1 cellular context compared by ENCODE assay signal in the genomic region with DNA sequence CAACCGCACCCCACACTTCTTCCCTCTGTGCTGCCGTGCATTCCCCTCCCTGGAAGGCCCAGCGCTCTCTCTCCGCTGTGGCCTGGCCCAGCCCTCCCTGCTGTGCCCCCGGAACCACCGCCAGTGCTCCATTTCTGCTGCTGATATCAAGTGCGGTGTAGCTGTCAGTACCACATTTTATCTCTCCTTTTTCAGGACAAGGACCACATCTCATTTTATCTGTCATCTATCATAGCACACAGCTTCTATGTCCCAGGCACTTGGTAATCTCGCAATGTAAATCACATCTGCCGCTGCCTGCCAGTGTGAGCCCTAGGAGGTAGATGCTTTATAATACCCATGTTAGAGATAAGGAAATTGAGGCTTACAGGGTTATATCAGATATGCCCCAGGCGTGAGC.
TF ChIP-seq lines count a peak whose summit lies in the region.

No MANE protein-coding gene starts in this region.

TF ChIP-seq in K562, 482 proteins besides CTCF, POLR2A, EP300 and RAD21 (continued from another document and continues in another):
- TF ChIP-seq VEZF1 (CRISPR knock-in tag; IDR thresholded peaks at IDR 0.05) = peak; percentile 60
- no peak for TF ChIP-seq AFF4 (CRISPR knock-in tag; IDR thresholded peaks at IDR 0.05)
- no peak for TF ChIP-seq CXXC5 (CRISPR knock-in tag; IDR thresholded peaks at IDR 0.05)
- no peak for TF ChIP-seq TARDBP (IDR thresholded peaks at IDR 0.05)
- TF ChIP-seq ATF6 (CRISPR knock-in tag; IDR thresholded peaks at IDR 0.05) = no peak
- no peak for TF ChIP-seq ZBTB1 (CRISPR knock-in tag; IDR thresholded peaks at IDR 0.05; ENCODE audit: borderline replicate concordance, low read depth)
- no peak for TF ChIP-seq CHD4 (IDR thresholded peaks at IDR 0.05; ENCODE audit: insufficient read depth, insufficient replicate concordance, low read depth, low read length, poor library complexity, severe bottlenecking)
- no peak for TF ChIP-seq SAP30 (IDR thresholded peaks at IDR 0.05; ENCODE audit: borderline replicate concordance, insufficient read depth, low read depth, low read length, poor library complexity, severe bottlenecking)
- no peak for TF ChIP-seq FOXK2 (conservative IDR thresholded peaks at IDR 0.05 in 1 of 2, IDR thresholded peaks at IDR 0.05 in 1 of 2; ENCODE audit: low read depth in 2 of 2)
- no peak for TF ChIP-seq TBP (optimal IDR thresholded peaks at IDR 0.05; ENCODE audit: low read depth, low read length)
- TF ChIP-seq ZNF311 (CRISPR knock-in tag; IDR thresholded peaks at IDR 0.05) = no peak
- no peak for TF ChIP-seq BHLHE40 (IDR thresholded peaks at IDR 0.05; ENCODE audit: low read length)
- no peak for TF ChIP-seq ELF1 (tag; IDR thresholded peaks at IDR 0.05)
- no peak for TF ChIP-seq U2AF1 (optimal IDR thresholded peaks at IDR 0.05; ENCODE audit: low read depth, low read length)
- TF ChIP-seq KAT2B (IDR thresholded peaks at IDR 0.05; ENCODE audit: low read depth, low read length) = no peak
- no peak for TF ChIP-seq FOS (IDR thresholded peaks at IDR 0.05; ENCODE audit: extremely low read depth, insufficient read length)
- TF ChIP-seq, protein P1, sequence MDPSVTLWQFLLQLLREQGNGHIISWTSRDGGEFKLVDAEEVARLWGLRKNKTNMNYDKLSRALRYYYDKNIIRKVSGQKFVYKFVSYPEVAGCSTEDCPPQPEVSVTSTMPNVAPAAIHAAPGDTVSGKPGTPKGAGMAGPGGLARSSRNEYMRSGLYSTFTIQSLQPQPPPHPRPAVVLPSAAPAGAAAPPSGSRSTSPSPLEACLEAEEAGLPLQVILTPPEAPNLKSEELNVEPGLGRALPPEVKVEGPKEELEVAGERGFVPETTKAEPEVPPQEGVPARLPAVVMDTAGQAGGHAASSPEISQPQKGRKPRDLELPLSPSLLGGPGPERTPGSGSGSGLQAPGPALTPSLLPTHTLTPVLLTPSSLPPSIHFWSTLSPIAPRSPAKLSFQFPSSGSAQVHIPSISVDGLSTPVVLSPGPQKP (CRISPR knock-in tag; IDR thresholded peaks at IDR 0.05) = no peak
- TF ChIP-seq MEF2A (IDR thresholded peaks at IDR 0.05; ENCODE audit: control insufficient read depth, low read depth, low read length) = no peak
- TF ChIP-seq, protein P2, sequence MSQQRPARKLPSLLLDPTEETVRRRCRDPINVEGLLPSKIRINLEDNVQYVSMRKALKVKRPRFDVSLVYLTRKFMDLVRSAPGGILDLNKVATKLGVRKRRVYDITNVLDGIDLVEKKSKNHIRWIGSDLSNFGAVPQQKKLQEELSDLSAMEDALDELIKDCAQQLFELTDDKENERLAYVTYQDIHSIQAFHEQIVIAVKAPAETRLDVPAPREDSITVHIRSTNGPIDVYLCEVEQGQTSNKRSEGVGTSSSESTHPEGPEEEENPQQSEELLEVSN (IDR thresholded peaks at IDR 0.05; ENCODE audit: borderline replicate concordance in 1 of 2, extremely low read depth in 1 of 2, insufficient read depth in 1 of 2, insufficient read length in 1 of 2, low read depth in 1 of 2, low read length in 1 of 2, poor library complexity in 1 of 2, severe bottlenecking in 1 of 2) = no peak
- TF ChIP-seq ZNF253 (CRISPR knock-in tag; conservative IDR thresholded peaks at IDR 0.05) = no peak
- TF ChIP-seq MYBL2 (IDR thresholded peaks at IDR 0.05; ENCODE audit: low read depth) = no peak
- TF ChIP-seq MYBL2 (CRISPR knock-in tag; IDR thresholded peaks at IDR 0.05; ENCODE audit: borderline replicate concordance) = no peak
- TF ChIP-seq, protein P3, sequence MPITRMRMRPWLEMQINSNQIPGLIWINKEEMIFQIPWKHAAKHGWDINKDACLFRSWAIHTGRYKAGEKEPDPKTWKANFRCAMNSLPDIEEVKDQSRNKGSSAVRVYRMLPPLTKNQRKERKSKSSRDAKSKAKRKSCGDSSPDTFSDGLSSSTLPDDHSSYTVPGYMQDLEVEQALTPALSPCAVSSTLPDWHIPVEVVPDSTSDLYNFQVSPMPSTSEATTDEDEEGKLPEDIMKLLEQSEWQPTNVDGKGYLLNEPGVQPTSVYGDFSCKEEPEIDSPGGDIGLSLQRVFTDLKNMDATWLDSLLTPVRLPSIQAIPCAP (CRISPR knock-in tag; IDR thresholded peaks at IDR 0.05; ENCODE audit: borderline replicate concordance) = no peak
- TF ChIP-seq KHSRP (IDR thresholded peaks at IDR 0.05) = no peak
- TF ChIP-seq, protein P4, sequence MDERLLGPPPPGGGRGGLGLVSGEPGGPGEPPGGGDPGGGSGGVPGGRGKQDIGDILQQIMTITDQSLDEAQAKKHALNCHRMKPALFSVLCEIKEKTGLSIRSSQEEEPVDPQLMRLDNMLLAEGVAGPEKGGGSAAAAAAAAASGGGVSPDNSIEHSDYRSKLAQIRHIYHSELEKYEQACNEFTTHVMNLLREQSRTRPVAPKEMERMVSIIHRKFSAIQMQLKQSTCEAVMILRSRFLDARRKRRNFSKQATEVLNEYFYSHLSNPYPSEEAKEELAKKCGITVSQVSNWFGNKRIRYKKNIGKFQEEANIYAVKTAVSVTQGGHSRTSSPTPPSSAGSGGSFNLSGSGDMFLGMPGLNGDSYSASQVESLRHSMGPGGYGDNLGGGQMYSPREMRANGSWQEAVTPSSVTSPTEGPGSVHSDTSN (CRISPR knock-in tag; IDR thresholded peaks at IDR 0.05; ENCODE audit: low read depth) = no peak
- TF ChIP-seq, protein P4 (tag; conservative IDR thresholded peaks at IDR 0.05; ENCODE audit: low read depth) = peak; percentile 45; the same call in 1 of the 2 replicates
- TF ChIP-seq ZNF263 (CRISPR knock-in tag; IDR thresholded peaks at IDR 0.05; ENCODE audit: borderline replicate concordance) = 0 out of 2 replicates have a peak, but pooled peaks have one; percentile 27
- peak; percentile 41; the same call in 1 of the 2 replicates for TF ChIP-seq MTA3 (IDR thresholded peaks at IDR 0.05; ENCODE audit: borderline replicate concordance)
- peak; percentile 54; the same call in 1 of the 2 replicates for TF ChIP-seq HDAC2 (IDR thresholded peaks at IDR 0.05)
- TF ChIP-seq, protein P5, sequence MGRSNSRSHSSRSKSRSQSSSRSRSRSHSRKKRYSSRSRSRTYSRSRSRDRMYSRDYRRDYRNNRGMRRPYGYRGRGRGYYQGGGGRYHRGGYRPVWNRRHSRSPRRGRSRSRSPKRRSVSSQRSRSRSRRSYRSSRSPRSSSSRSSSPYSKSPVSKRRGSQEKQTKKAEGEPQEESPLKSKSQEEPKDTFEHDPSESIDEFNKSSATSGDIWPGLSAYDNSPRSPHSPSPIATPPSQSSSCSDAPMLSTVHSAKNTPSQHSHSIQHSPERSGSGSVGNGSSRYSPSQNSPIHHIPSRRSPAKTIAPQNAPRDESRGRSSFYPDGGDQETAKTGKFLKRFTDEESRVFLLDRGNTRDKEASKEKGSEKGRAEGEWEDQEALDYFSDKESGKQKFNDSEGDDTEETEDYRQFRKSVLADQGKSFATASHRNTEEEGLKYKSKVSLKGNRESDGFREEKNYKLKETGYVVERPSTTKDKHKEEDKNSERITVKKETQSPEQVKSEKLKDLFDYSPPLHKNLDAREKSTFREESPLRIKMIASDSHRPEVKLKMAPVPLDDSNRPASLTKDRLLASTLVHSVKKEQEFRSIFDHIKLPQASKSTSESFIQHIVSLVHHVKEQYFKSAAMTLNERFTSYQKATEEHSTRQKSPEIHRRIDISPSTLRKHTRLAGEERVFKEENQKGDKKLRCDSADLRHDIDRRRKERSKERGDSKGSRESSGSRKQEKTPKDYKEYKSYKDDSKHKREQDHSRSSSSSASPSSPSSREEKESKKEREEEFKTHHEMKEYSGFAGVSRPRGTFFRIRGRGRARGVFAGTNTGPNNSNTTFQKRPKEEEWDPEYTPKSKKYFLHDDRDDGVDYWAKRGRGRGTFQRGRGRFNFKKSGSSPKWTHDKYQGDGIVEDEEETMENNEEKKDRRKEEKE (IDR thresholded peaks at IDR 0.05; ENCODE audit: borderline replicate concordance in 1 of 2, control insufficient read depth in 1 of 2, low read depth in 2 of 2, low read length in 1 of 2) = no peak
- TF ChIP-seq, protein P6, sequence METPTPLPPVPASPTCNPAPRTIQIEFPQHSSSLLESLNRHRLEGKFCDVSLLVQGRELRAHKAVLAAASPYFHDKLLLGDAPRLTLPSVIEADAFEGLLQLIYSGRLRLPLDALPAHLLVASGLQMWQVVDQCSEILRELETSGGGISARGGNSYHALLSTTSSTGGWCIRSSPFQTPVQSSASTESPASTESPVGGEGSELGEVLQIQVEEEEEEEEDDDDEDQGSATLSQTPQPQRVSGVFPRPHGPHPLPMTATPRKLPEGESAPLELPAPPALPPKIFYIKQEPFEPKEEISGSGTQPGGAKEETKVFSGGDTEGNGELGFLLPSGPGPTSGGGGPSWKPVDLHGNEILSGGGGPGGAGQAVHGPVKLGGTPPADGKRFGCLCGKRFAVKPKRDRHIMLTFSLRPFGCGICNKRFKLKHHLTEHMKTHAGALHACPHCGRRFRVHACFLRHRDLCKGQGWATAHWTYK (CRISPR knock-in tag; IDR thresholded peaks at IDR 0.05) = no peak
- no peak for TF ChIP-seq NCOA6 (IDR thresholded peaks at IDR 0.05)
- peak; percentile 37 for TF ChIP-seq MTA2 (IDR thresholded peaks at IDR 0.05; ENCODE audit: low read depth)
- peak; percentile 91 for TF ChIP-seq CBFA2T3 (IDR thresholded peaks at IDR 0.05)
- no peak for TF ChIP-seq ETV1 (tag; conservative IDR thresholded peaks at IDR 0.05; ENCODE audit: low read depth)
- no peak for TF ChIP-seq PCBP1 (IDR thresholded peaks at IDR 0.05; ENCODE audit: low read depth, low read length, poor library complexity, severe bottlenecking)
- no peak for TF ChIP-seq ZNF121 (CRISPR knock-in tag; conservative IDR thresholded peaks at IDR 0.05)
- no peak for TF ChIP-seq SREBF1 (IDR thresholded peaks at IDR 0.05; ENCODE audit: borderline replicate concordance, low read depth, low read length)
- 0 out of 2 replicates have a peak, but pooled peaks have one; percentile 32 for TF ChIP-seq GABPA (tag; conservative IDR thresholded peaks at IDR 0.05; ENCODE audit: low read depth)
- peak; percentile 85 for TF ChIP-seq CBFA2T2 (conservative IDR thresholded peaks at IDR 0.05)
- TF ChIP-seq SOX6 (IDR thresholded peaks at IDR 0.05) = peak; percentile 40; the same call in 1 of the 2 replicates
- no peak for TF ChIP-seq ZNF384 (IDR thresholded peaks at IDR 0.05; ENCODE audit: low read depth, low read length)
- no peak for TF ChIP-seq HNRNPUL1 (IDR thresholded peaks at IDR 0.05; ENCODE audit: low read length)
- no peak for TF ChIP-seq CHD2 (IDR thresholded peaks at IDR 0.05; ENCODE audit: low read depth, low read length)
- TF ChIP-seq ESRRB (CRISPR knock-in tag; IDR thresholded peaks at IDR 0.05; ENCODE audit: borderline replicate concordance) = no peak
